In the genomic region with DNA sequence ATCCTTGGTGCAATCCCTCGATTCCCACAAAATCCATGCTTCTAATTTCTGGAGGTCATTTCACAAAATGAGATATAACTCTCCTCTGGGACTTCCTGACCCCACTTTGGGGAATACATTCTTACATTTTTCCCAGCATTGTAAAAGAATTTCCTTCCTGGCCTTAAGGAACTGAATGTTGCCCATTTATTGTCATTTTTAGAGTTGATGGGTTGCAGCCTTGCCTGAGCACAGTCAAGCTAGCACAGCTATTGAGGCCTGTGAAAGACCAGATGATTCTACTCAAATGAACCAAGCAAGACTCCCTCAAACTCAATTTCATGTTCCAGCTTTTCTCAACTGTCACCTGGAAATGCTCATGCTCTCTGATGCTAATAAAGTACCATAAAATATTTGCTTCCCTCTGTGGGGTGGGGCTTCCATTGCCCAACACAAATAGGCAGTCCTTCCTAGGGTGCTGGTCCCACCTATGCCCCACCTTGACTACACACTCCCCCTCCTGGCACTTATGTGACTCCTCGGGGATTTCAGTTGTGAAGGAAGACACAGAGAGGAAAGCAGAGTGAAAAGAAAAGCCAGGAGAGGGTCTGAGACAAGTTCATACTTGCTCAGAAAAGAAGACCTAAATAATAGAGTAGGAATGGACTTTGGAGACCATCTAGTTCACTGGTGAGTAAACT, we compare ENCODE assay signal across 17 cellular contexts. TPM values are rescaled to one million over a fixed set of nuclear protein-coding genes. Genes with fewer than 3 reads are reported as not detected.
A peak's percentile ranks its signal among the peaks of the same experiment; 100 is the strongest.
DNase-seq lines count a peak whose midpoint lies in the region; ATAC-seq and TF ChIP-seq lines count a peak whose summit lies in the region.
"Had no signal": no experiment of that assay in that cellular context is flagged by ENCODE, and none has a peak within 500 bp of the region (broad histone marks: within the 10 kb centered on the region; RNA-seq: fewer than 3 reads in every experiment).

No MANE protein-coding gene starts in this region.

- H3K23ac ChIP-seq in mesendoderm (ENCODE audit: low read length), result no peak overlapping the region

- no peak overlapping the region for H3K9ac ChIP-seq in mesendoderm (ENCODE audit: low read length)

- H4K8ac ChIP-seq in mesendoderm (ENCODE audit: low read depth, low read length), result no peak overlapping the region

- H3K18ac ChIP-seq in mesendoderm (ENCODE audit: low read length), result no peak overlapping the region

- no peak overlapping the region for H2BK120ac ChIP-seq in mesendoderm (ENCODE audit: low read depth, low read length)

- ATAC-seq in WTC11, result peak; percentile 77
- peak in 6 of 8 donors; percentile 55 to 82 (median 70) for ATAC-seq in heart right ventricle

- H3K4me3 Mint-ChIP-seq in WTC11, result no peak overlapping the region
- H3K4me3 Mint-ChIP-seq: CD8-positive, alpha-beta memory T cell had no signal

- no peaks in the 10 kb centered on the region for H3K36me3 Mint-ChIP-seq in WTC11
- H3K36me3 Mint-ChIP-seq: CD8-positive, alpha-beta memory T cell had no signal

- intact Hi-C loops in heart right ventricle (cut with DNase I), result no loop called here
- intact Hi-C loops in vagina (cut with DNase I), result no loop called here

- no peaks in the 10 kb centered on the region for H3K27me3 ChIP-seq in heart right ventricle
- no peaks in the 10 kb centered on the region for H3K27me3 ChIP-seq in mesendoderm (ENCODE audit: insufficient read depth, low read length, poor library complexity)
- H3K27me3 ChIP-seq in vagina, result no peaks in the 10 kb centered on the region
- H3K27me3 ChIP-seq: Peyer's patch had no signal

- no peak overlapping the region for H3K4ac ChIP-seq in mesendoderm (ENCODE audit: low read depth, low read length)

- no peaks in the 10 kb centered on the region for H3K27me3 Mint-ChIP-seq in WTC11 (ENCODE audit: low read depth)

- H2AK5ac ChIP-seq in mesendoderm (ENCODE audit: low read length), result no peak overlapping the region

- no peaks in the 10 kb centered on the region for H3K36me3 ChIP-seq in heart right ventricle
- no peaks in the 10 kb centered on the region for H3K36me3 ChIP-seq in mesendoderm (ENCODE audit: control insufficient read depth, insufficient read depth, low read length)
- H3K36me3 ChIP-seq in vagina, result no peaks in the 10 kb centered on the region
- H3K36me3 ChIP-seq: Peyer's patch had no signal

- no peak overlapping the region for H2BK15ac ChIP-seq in mesendoderm (replicated peaks; ENCODE audit: low read depth)

- H3K4me3 ChIP-seq in AG10803 (ENCODE audit: low read length), result no peak overlapping the region
- H3K4me3 ChIP-seq in heart right ventricle, result no peak overlapping the region
- H3K4me3 ChIP-seq in mesendoderm (ENCODE audit: low read length), result no peak overlapping the region
- H3K4me3 ChIP-seq in vagina, result no peak overlapping the region
- H3K4me3 ChIP-seq: Peyer's patch had no signal

- no peaks in the 10 kb centered on the region for H3K9me3 Mint-ChIP-seq in WTC11
- H3K9me3 Mint-ChIP-seq: CD8-positive, alpha-beta memory T cell had no signal

- no peak overlapping the region for H3K56ac ChIP-seq in mesendoderm (ENCODE audit: low read length)

- no peaks in the 10 kb centered on the region for H3K79me2 ChIP-seq in mesendoderm (ENCODE audit: control insufficient read depth, insufficient read depth, low read length)

- no peak overlapping the region for H4K5ac ChIP-seq in mesendoderm (ENCODE audit: low read length)

- TF ChIP-seq POLR2A in vagina (IDR thresholded peaks at IDR 0.05), result no peak

- POLR2A ChIA-PET in WTC11 (lab: Charles Lee), result no interaction called here

- no peak overlapping the region for H3K27ac Mint-ChIP-seq in WTC11
- H3K27ac Mint-ChIP-seq: CD8-positive, alpha-beta memory T cell had no signal

- TF ChIP-seq CTCF in AG10803 (conservative IDR thresholded peaks at IDR 0.05; ENCODE audit: low read length) (no peak), WTC11 (IDR thresholded peaks at IDR 0.05) (no peak), heart right ventricle (IDR thresholded peaks at IDR 0.05) (no peak), vagina (IDR thresholded peaks at IDR 0.05) (no peak)

- H3K79me1 ChIP-seq in mesendoderm (ENCODE audit: low read length), result no peaks in the 10 kb centered on the region

- H3K9me3 ChIP-seq in heart right ventricle, result no peaks in the 10 kb centered on the region
- no peaks in the 10 kb centered on the region for H3K9me3 ChIP-seq in vagina
- H3K9me3 ChIP-seq: Peyer's patch had no signal

- H3K4me2 ChIP-seq in mesendoderm (ENCODE audit: low read length), result no peak overlapping the region

- DNase-seq in AG10803 (ENCODE audit: low read depth), result peak; percentile 1
- DNase-seq in WTC11 (ENCODE audit: low spot score), result no peak
- DNase-seq in heart right ventricle, result peak in 1 of 2 donors; percentile 28
- DNase-seq in mesendoderm, result peak; percentile 25
- DNase-seq in NOMO-1 treated with DMSO at 0.1 percent for 48 hours (lab: John Stamatoyannopoulos, UW; ENCODE audit: unreplicated experiment), result no peak
- DNase-seq in AG08396 (ENCODE audit: low spot score), result no peak
- DNase-seq in vagina (ENCODE audit: extremely low spot score in 2 of 2), result no peak
- DNase-seq: C1 segment of cervical spinal cord; CD8-positive, alpha-beta memory T cell; DMS53; EL; IMR-90; NCI-H1048; NCI-H146; NCI-H2029 treated with DMSO at 0.1 percent for 48 hours; Peyer's patch had no signal

- H3K4me1 ChIP-seq in heart right ventricle (peaks cover 0 to 19% (median 5%) of the 10 kb centered on the region in 9 donors), mesendoderm (ENCODE audit: control insufficient read depth, low read depth, low read length) (no peaks in the 10 kb centered on the region), vagina (no peaks in the 10 kb centered on the region)
- H3K4me1 ChIP-seq: Peyer's patch had no signal

- H3K27ac ChIP-seq in heart right ventricle (peak overlapping the region in 4 of 10 donors; percentile 3 to 38 (median 24)), mesendoderm (ENCODE audit: low read depth, low read length) (no peak overlapping the region), vagina (no peak overlapping the region)
- H3K27ac ChIP-seq: HL-60, Peyer's patch had no signal

- no peak overlapping the region for H2BK5ac ChIP-seq in mesendoderm (ENCODE audit: low read length)

- 42 to 43% methylated on average over 2 of the region's 2 CpGs for WGBS in heart right ventricle, 2 donors
- no CpG with 5 or more reads among the region's 2 CpGs for WGBS in mesendoderm (ENCODE audit: extremely low coverage, insufficient coverage, low lambda C conversion rate)

- no peaks in the 10 kb centered on the region for H3K4me1 Mint-ChIP-seq in WTC11
- H3K4me1 Mint-ChIP-seq: CD8-positive, alpha-beta memory T cell had no signal

- CTCF ChIA-PET in WTC11 (lab: Charles Lee), result interaction anchor here (1.2 kb wide), 1 partner anchor 310 kb away, joined by 3 read pairs; no protein-coding TSS in a partner anchor

TF ChIP-seq in WTC11, 78 proteins besides CTCF, POLR2A, EP300 and RAD21 (continues in another document):
- TF ChIP-seq, protein P1, sequence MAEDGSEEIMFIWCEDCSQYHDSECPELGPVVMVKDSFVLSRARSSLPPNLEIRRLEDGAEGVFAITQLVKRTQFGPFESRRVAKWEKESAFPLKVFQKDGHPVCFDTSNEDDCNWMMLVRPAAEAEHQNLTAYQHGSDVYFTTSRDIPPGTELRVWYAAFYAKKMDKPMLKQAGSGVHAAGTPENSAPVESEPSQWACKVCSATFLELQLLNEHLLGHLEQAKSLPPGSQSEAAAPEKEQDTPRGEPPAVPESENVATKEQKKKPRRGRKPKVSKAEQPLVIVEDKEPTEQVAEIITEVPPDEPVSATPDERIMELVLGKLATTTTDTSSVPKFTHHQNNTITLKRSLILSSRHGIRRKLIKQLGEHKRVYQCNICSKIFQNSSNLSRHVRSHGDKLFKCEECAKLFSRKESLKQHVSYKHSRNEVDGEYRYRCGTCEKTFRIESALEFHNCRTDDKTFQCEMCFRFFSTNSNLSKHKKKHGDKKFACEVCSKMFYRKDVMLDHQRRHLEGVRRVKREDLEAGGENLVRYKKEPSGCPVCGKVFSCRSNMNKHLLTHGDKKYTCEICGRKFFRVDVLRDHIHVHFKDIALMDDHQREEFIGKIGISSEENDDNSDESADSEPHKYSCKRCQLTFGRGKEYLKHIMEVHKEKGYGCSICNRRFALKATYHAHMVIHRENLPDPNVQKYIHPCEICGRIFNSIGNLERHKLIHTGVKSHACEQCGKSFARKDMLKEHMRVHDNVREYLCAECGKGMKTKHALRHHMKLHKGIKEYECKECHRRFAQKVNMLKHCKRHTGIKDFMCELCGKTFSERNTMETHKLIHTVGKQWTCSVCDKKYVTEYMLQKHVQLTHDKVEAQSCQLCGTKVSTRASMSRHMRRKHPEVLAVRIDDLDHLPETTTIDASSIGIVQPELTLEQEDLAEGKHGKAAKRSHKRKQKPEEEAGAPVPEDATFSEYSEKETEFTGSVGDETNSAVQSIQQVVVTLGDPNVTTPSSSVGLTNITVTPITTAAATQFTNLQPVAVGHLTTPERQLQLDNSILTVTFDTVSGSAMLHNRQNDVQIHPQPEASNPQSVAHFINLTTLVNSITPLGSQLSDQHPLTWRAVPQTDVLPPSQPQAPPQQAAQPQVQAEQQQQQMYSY (CRISPR knock-in tag; IDR thresholded peaks at IDR 0.05), result no peak
- TF ChIP-seq NR2C2 (CRISPR knock-in tag; IDR thresholded peaks at IDR 0.05) (no peak), TP53 (CRISPR knock-in tag; IDR thresholded peaks at IDR 0.05) (no peak), RELA (CRISPR knock-in tag; IDR thresholded peaks at IDR 0.05; ENCODE audit: borderline replicate concordance) (no peak), FOXJ3 (CRISPR knock-in tag; IDR thresholded peaks at IDR 0.05; ENCODE audit: borderline replicate concordance) (no peak), NFATC4 (CRISPR knock-in tag; IDR thresholded peaks at IDR 0.05) (no peak), ELF4 (CRISPR knock-in tag; IDR thresholded peaks at IDR 0.05; ENCODE audit: low read depth) (no peak)
- TF ChIP-seq, protein P2, sequence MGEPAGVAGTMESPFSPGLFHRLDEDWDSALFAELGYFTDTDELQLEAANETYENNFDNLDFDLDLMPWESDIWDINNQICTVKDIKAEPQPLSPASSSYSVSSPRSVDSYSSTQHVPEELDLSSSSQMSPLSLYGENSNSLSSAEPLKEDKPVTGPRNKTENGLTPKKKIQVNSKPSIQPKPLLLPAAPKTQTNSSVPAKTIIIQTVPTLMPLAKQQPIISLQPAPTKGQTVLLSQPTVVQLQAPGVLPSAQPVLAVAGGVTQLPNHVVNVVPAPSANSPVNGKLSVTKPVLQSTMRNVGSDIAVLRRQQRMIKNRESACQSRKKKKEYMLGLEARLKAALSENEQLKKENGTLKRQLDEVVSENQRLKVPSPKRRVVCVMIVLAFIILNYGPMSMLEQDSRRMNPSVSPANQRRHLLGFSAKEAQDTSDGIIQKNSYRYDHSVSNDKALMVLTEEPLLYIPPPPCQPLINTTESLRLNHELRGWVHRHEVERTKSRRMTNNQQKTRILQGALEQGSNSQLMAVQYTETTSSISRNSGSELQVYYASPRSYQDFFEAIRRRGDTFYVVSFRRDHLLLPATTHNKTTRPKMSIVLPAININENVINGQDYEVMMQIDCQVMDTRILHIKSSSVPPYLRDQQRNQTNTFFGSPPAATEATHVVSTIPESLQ (CRISPR knock-in tag; IDR thresholded peaks at IDR 0.05), result no peak

RNA-seq across cellular contexts. Expression of gene CDC7, which starts 24.0 kb away (rescaled TPM):
- 41.3 to 49.9 TPM (median 46.9 TPM) in 3 replicates for total RNA-seq in WTC11 (2021)
- total RNA-seq in heart right ventricle, result 1 to 10 TPM in 4 of 10 donors, under 1 TPM in 6; 0.26 to 4.0 (median 0.73) TPM
- polyA plus RNA-seq in heart right ventricle, result 1 to 10 TPM in 1 of 2 donors, under 1 TPM in 1; 0.84 to 1.3 TPM
- polyA plus RNA-seq in mesendoderm (2013, experiment 1 of 2), result 25.9 TPM
- polyA plus RNA-seq in mesendoderm (2013, experiment 2 of 2), result 25.5 TPM
- total RNA-seq in vagina, result 3.4 TPM

Comparison
In these comparisons a context has a peak if more than half of its experiments do, and no peak if none do; other contexts are left out.
1. DNase-seq: peak in AG10803 (single experiment) and mesendoderm (single experiment); none in WTC11 (single experiment), NOMO-1 treated with DMSO at 0.1 percent for 48 hours (single experiment), AG08396 (single experiment) and vagina (0 of 2).